ENCODE assay signal across 1 cellular context in the genomic region with DNA sequence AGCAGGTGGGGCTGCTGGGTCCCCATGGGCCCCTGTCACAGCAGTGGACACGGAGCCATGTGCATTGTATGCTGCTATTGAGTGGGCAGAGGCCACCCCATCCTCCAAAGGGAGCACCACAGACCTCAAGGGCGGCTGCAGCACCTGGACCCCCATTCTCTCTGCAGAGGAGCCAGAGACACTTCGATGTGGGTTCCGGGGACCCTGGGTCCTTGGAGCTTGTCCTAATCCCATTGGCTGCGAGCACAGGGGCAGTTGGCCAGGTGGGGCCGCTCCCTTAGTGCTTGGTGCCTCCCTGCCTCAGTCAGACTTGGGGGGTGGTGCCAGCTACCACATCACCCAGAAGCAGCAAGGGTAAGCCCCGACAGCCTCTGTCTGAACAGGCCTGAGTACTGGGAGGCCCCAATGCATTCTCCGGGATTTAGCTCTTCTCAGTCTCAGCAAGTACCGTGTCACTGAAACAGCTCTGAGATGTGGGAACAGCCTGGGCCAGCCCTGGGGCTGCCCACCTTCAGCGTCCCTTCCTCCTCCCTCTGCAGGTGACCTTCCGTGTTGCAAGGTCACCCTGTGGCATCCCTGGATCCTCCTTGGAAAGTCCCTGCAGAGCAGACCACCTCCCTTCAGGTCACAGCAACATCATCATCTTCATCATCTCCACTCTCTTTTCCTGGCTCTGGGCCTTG.
TF ChIP-seq lines count a peak whose summit lies in the region.

No MANE protein-coding gene starts in this region.

TF ChIP-seq in GM23338, 12 proteins besides CTCF, POLR2A, EP300 and RAD21 (continued from another document):
- TF ChIP-seq, protein P1, sequence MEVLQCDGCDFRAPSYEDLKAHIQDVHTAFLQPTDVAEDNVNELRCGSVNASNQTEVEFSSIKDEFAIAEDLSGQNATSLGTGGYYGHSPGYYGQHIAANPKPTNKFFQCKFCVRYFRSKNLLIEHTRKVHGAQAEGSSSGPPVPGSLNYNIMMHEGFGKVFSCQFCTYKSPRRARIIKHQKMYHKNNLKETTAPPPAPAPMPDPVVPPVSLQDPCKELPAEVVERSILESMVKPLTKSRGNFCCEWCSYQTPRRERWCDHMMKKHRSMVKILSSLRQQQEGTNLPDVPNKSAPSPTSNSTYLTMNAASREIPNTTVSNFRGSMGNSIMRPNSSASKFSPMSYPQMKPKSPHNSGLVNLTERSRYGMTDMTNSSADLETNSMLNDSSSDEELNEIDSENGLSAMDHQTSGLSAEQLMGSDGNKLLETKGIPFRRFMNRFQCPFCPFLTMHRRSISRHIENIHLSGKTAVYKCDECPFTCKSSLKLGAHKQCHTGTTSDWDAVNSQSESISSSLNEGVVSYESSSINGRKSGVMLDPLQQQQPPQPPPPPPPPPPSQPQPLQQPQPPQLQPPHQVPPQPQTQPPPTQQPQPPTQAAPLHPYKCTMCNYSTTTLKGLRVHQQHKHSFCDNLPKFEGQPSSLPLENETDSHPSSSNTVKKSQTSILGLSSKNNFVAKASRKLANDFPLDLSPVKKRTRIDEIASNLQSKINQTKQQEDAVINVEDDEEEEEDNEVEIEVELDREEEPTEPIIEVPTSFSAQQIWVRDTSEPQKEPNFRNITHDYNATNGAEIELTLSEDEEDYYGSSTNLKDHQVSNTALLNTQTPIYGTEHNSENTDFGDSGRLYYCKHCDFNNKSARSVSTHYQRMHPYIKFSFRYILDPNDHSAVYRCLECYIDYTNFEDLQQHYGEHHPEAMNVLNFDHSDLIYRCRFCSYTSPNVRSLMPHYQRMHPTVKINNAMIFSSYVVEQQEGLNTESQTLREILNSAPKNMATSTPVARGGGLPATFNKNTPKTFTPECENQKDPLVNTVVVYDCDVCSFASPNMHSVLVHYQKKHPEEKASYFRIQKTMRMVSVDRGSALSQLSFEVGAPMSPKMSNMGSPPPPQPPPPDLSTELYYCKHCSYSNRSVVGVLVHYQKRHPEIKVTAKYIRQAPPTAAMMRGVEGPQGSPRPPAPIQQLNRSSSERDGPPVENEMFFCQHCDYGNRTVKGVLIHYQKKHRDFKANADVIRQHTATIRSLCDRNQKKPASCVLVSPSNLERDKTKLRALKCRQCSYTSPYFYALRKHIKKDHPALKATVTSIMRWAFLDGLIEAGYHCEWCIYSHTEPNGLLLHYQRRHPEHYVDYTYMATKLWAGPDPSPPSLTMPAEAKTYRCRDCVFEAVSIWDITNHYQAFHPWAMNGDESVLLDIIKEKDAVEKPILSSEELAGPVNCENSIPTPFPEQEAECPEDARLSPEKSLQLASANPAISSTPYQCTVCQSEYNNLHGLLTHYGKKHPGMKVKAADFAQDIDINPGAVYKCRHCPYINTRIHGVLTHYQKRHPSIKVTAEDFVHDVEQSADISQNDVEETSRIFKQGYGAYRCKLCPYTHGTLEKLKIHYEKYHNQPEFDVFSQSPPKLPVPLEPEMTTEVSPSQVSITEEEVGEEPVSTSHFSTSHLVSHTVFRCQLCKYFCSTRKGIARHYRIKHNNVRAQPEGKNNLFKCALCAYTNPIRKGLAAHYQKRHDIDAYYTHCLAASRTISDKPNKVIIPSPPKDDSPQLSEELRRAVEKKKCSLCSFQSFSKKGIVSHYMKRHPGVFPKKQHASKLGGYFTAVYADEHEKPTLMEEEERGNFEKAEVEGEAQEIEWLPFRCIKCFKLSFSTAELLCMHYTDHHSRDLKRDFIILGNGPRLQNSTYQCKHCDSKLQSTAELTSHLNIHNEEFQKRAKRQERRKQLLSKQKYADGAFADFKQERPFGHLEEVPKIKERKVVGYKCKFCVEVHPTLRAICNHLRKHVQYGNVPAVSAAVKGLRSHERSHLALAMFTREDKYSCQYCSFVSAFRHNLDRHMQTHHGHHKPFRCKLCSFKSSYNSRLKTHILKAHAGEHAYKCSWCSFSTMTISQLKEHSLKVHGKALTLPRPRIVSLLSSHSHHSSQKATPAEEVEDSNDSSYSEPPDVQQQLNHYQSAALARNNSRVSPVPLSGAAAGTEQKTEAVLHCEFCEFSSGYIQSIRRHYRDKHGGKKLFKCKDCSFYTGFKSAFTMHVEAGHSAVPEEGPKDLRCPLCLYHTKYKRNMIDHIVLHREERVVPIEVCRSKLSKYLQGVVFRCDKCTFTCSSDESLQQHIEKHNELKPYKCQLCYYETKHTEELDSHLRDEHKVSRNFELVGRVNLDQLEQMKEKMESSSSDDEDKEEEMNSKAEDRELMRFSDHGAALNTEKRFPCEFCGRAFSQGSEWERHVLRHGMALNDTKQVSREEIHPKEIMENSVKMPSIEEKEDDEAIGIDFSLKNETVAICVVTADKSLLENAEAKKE (CRISPR knock-in tag; IDR thresholded peaks at IDR 0.05), result no peak
- no peak for TF ChIP-seq EZH2 (IDR thresholded peaks at IDR 0.05; ENCODE audit: low read depth, unreplicated experiment)
- TF ChIP-seq JUNB (IDR thresholded peaks at IDR 0.05; ENCODE audit: unreplicated experiment), result no peak
- TF ChIP-seq CREB1 (CRISPR knock-in tag; IDR thresholded peaks at IDR 0.05; ENCODE audit: low read depth), result no peak
- TF ChIP-seq ZNF114 (CRISPR knock-in tag; IDR thresholded peaks at IDR 0.05), result no peak
- no peak for TF ChIP-seq STAT1 (IDR thresholded peaks at IDR 0.05; ENCODE audit: unreplicated experiment)
- TF ChIP-seq, protein P2, sequence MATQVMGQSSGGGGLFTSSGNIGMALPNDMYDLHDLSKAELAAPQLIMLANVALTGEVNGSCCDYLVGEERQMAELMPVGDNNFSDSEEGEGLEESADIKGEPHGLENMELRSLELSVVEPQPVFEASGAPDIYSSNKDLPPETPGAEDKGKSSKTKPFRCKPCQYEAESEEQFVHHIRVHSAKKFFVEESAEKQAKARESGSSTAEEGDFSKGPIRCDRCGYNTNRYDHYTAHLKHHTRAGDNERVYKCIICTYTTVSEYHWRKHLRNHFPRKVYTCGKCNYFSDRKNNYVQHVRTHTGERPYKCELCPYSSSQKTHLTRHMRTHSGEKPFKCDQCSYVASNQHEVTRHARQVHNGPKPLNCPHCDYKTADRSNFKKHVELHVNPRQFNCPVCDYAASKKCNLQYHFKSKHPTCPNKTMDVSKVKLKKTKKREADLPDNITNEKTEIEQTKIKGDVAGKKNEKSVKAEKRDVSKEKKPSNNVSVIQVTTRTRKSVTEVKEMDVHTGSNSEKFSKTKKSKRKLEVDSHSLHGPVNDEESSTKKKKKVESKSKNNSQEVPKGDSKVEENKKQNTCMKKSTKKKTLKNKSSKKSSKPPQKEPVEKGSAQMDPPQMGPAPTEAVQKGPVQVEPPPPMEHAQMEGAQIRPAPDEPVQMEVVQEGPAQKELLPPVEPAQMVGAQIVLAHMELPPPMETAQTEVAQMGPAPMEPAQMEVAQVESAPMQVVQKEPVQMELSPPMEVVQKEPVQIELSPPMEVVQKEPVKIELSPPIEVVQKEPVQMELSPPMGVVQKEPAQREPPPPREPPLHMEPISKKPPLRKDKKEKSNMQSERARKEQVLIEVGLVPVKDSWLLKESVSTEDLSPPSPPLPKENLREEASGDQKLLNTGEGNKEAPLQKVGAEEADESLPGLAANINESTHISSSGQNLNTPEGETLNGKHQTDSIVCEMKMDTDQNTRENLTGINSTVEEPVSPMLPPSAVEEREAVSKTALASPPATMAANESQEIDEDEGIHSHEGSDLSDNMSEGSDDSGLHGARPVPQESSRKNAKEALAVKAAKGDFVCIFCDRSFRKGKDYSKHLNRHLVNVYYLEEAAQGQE (IDR thresholded peaks at IDR 0.05; ENCODE audit: unreplicated experiment), result no peak
- no peak for TF ChIP-seq ZNF331 (CRISPR knock-in tag; IDR thresholded peaks at IDR 0.05; ENCODE audit: low read depth)
TF ChIP-seq in GM23338: peak in this region for 0.
